8 cellular contexts compared by ENCODE assay signal in the genomic region with DNA sequence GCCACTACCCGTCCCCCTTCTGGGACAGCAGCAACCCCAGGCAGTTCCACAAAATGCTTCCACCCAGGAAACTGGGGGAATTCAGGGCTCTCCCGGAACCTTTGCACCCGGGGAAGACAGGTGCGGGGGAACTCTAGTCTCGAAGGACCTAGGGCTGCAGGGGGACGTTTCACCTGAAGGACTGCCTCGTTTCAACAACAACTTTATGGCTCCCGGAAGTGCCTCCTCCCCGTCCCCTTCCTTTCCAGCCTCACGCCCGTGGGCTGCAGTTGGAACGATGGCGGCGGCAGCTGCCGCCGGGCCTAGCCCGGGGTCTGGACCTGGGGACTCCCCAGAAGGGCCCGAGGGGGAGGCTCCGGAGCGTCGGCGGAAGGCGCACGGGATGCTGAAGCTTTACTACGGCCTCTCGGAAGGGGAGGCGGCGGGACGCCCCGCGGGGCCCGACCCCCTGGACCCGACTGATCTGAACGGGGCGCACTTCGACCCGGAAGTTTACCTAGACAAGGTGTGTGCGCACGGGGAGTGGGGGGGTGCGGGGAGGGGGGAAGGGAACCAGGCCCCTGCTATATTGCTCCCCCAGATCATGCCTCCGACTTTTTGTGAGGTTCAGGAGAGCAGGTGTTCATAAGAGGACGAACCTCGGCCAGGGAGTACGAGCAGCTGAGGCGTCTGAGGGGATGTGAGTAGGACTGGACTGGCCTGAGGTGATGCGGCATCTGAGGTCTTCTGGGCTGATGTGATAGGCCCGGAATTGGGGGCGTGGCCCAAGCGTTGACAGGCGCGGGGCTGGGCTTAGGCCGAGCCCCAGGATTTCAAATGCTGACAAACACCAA. TPM values are rescaled to one million over a fixed set of nuclear protein-coding genes. Genes with fewer than 3 reads are reported as not detected.
DNase-seq lines count a peak whose midpoint lies in the region; ATAC-seq, FAIRE-seq and TF ChIP-seq lines count a peak whose summit lies in the region.

TSS of gene VPS51 (plus strand) at position 241 of the 833 bp plus-strand sequence. CDS start at position 278, 37 bp downstream.

- DNase-seq in NCI-H187 (lab: John Stamatoyannopoulos, UW) (peak; percentile 82 to 86), anterior cingulate cortex (lab: John Stamatoyannopoulos, UW) (peak; percentile 38 to 90 (median 80)), right cardiac atrium (peak; percentile 91 to 96 (median 95)), pulmonary artery endothelial cell (ENCODE audit: low read depth, low spot score) (peak; percentile 79), urothelium cell line (ENCODE audit: low spot score) (peak; percentile 90)

- H3K9me3 ChIP-seq in right cardiac atrium (ENCODE audit: control insufficient read depth, low read length): no peaks in the 10 kb centered on the region

- H3K27me3 ChIP-seq in right cardiac atrium (ENCODE audit: control insufficient read depth, insufficient read depth): no peaks in the 10 kb centered on the region

- intact Hi-C loops in T-helper 2 cell treated with Interferon-gamma antibody and Interleukin-4, amounts not matched to agents 100 ng/mL and 5 ng/mL, for 36 hours (cut with micrococcal nuclease): loop anchor here (1.0 kb wide), 5 partner anchors 12 to 69 kb away; partner anchors contain the start of genes CDCA5, SNX15, SYVN1 and TM7SF2
- intact Hi-C loops in right cardiac atrium (cut with DNase I): no loop called here

- no peaks in the 10 kb centered on the region for H3K4me1 ChIP-seq in right cardiac atrium (ENCODE audit: control insufficient read depth, insufficient read depth, low read length)

- FAIRE-seq in urothelium cell line (lab: Jason Lieb, UNC): peak; percentile 80

- peak within 1 kb of the TSS; percentile 91 for H3K4me3 ChIP-seq in right cardiac atrium (ENCODE audit: low read length)

- WGBS in right cardiac atrium: under 1% methylated on average over 52 of the region's 52 CpGs

- H3K27ac ChIP-seq in right cardiac atrium (ENCODE audit: low read length): peak within 1 kb of the TSS; percentile 92

- TF ChIP-seq POLR2A in GM15510 (IDR thresholded peaks at IDR 0.05; ENCODE audit: borderline replicate concordance, extremely low read depth, insufficient read length): peak; percentile 90

- peak; percentile 75 for ATAC-seq in HG02884 (IDR thresholded peaks at IDR 0.05; ENCODE audit: unreplicated experiment)
- peak; percentile 96 to 97 for ATAC-seq in right cardiac atrium

RNA-seq across cellular contexts. Expression of gene VPS51, which starts in this region (rescaled TPM):
- total RNA-seq in T-helper 2 cell treated with Interferon-gamma antibody and Interleukin-4, amounts not matched to agents 100 ng/mL and 5 ng/mL, for 36 hours: 135 and 139 TPM in 2 replicates
- total RNA-seq in right cardiac atrium (10 to 100 TPM; 68.0 to 80.9 (median 79.1) TPM), pulmonary artery endothelial cell (174 and 190 TPM in 2 replicates)
- polyA plus RNA-seq in right cardiac atrium: 67.1 TPM

Comparison
In these comparisons a context has a peak if more than half of its experiments do, and no peak if none do; other contexts are left out.
1. Peak in every context shown above with its lines: DNase-seq, ATAC-seq, H3K4me3 ChIP-seq and H3K27ac ChIP-seq.